In the genomic region with DNA sequence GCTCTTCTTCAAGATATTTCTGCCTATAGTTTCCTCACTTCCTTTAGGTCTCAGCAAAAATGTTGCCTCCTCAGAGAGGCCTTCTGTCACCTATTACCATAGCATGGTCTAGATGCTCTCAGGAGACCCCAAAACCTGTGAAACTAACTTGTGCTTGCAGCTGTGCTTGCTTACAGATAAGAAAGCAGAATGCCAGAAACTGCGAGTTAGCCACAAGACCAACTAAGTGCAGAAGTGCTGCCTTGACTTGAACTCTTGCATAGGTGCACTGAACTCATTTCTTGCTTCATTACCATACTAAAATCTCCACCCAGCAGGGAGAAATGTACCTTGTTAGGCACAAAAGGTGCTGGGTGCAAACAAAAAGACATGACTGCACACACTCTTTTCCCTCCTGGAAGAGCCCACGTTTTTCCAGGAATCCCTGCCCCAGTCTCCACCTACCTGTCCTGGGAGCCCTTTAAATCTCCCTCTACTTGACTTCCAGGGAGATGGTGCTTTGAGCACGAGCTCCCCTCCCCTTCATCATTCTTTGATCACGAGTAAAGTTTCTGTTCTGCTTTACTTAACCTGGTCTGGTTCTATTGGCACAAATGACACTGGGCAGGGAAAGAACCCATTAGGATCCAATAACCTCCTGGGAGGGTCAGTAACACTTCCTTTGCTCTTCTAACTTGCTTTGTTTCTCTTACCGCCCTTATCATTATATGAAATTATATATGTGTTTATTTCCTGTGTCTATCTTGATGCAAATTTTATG, we compare ENCODE assay signal across 12 cellular contexts.
DNase-seq lines count a peak whose midpoint lies in the region; ATAC-seq and TF ChIP-seq lines count a peak whose summit lies in the region.
"Had no signal": no experiment of that assay in that cellular context is flagged by ENCODE, and none has a peak within 500 bp of the region (broad histone marks: within the 10 kb centered on the region; RNA-seq: fewer than 3 reads in every experiment).

No MANE protein-coding gene starts in this region.

- TF ChIP-seq EP300 in sigmoid colon (IDR thresholded peaks at IDR 0.05), result no peak

- no peak overlapping the region for H3K4me3 Mint-ChIP-seq in stimulated activated memory B cell treated with anti-CD40 and anti-IgM and Interleukin-4, amounts not matched to agents 10 μg/mL and 1 μg/mL and 100 μg/mL, for 72 hours
- H3K4me3 Mint-ChIP-seq: activated T-cell treated with anti-CD3 and anti-CD28 coated beads, Interleukin-2, amount 50 U/mL, for 72 hours had no signal

- H3K27me3 Mint-ChIP-seq in stimulated activated memory B cell treated with anti-CD40 and anti-IgM and Interleukin-4, amounts not matched to agents 10 μg/mL and 1 μg/mL and 100 μg/mL, for 72 hours, result peaks cover 13% of the 10 kb centered on the region

- WGBS in sigmoid colon, 2 donors, result 65 to 80% methylated on average over 5 of the region's 5 CpGs

- no peak for TF ChIP-seq POLR2A in sigmoid colon (IDR thresholded peaks at IDR 0.05)
- no peak for TF ChIP-seq POLR2A in breast epithelium (IDR thresholded peaks at IDR 0.05)

- intact Hi-C loops in sigmoid colon (cut with DNase I), result no loop called here
- intact Hi-C loops in breast epithelium (cut with DNase I; ENCODE audit: low total_unique reads), result no loop called here

- H3K27ac Mint-ChIP-seq in stimulated activated memory B cell treated with anti-CD40 and anti-IgM and Interleukin-4, amounts not matched to agents 10 μg/mL and 1 μg/mL and 100 μg/mL, for 72 hours, result peak overlapping the region; percentile 2
- H3K27ac Mint-ChIP-seq: activated T-cell treated with anti-CD3 and anti-CD28 coated beads, Interleukin-2, amount 50 U/mL, for 72 hours had no signal

- no peaks in the 10 kb centered on the region for H3K9me3 Mint-ChIP-seq in stimulated activated memory B cell treated with anti-CD40 and anti-IgM and Interleukin-4, amounts not matched to agents 10 μg/mL and 1 μg/mL and 100 μg/mL, for 72 hours
- H3K9me3 Mint-ChIP-seq: activated T-cell treated with anti-CD3 and anti-CD28 coated beads, Interleukin-2, amount 50 U/mL, for 72 hours had no signal

- ATAC-seq in GM19043 (IDR thresholded peaks at IDR 0.05; ENCODE audit: low read depth, unreplicated experiment) (peak; percentile 70), HG02623 (IDR thresholded peaks at IDR 0.05; ENCODE audit: unreplicated experiment) (peak; percentile 55), HG03432 (IDR thresholded peaks at IDR 0.05; ENCODE audit: unreplicated experiment) (peak; percentile 71)
- ATAC-seq in stimulated activated memory B cell treated with anti-CD40 and anti-IgM and Interleukin-4, amounts not matched to agents 10 μg/mL and 1 μg/mL and 100 μg/mL, for 72 hours, result peak; percentile 74
- ATAC-seq: activated T-cell treated with anti-CD3 and anti-CD28 coated beads, Interleukin-2, amount 50 U/mL, for 72 hours had no signal

- H3K27ac ChIP-seq in sigmoid colon (no peak overlapping the region), breast epithelium (no peak overlapping the region)
- H3K27ac ChIP-seq: VCaP had no signal

- DNase-seq in sigmoid colon (no peak), breast epithelium (ENCODE audit: low spot score in 2 of 2) (no peak), NCI-H748 treated with DMSO at 0.1 percent for 48 hours (lab: John Stamatoyannopoulos, UW) (no peak)
- DNase-seq: activated T-cell treated with anti-CD3 and anti-CD28 coated beads, Interleukin-2, amount 50 U/mL, for 72 hours; caudate nucleus; DMS53; stimulated activated CD4-positive, alpha-beta T cell treated with anti-CD3 and anti-CD28 coated beads, Interleukin-1b, Interleukin-23, amount 100 ng/mL, for 48 hours had no signal

- H3K36me3 ChIP-seq in sigmoid colon, result no peaks in the 10 kb centered on the region
- H3K36me3 ChIP-seq in breast epithelium, result no peaks in the 10 kb centered on the region

- H3K4me3 ChIP-seq in sigmoid colon (no peak overlapping the region), breast epithelium (no peak overlapping the region)

- H3K4me1 ChIP-seq in sigmoid colon (no peaks in the 10 kb centered on the region), breast epithelium (no peaks in the 10 kb centered on the region)

- no peaks in the 10 kb centered on the region for H3K27me3 ChIP-seq in sigmoid colon
- no peaks in the 10 kb centered on the region for H3K27me3 ChIP-seq in breast epithelium

- peaks cover 29% of the 10 kb centered on the region for H3K4me1 Mint-ChIP-seq in stimulated activated memory B cell treated with anti-CD40 and anti-IgM and Interleukin-4, amounts not matched to agents 10 μg/mL and 1 μg/mL and 100 μg/mL, for 72 hours

- no peaks in the 10 kb centered on the region for H3K36me3 Mint-ChIP-seq in stimulated activated memory B cell treated with anti-CD40 and anti-IgM and Interleukin-4, amounts not matched to agents 10 μg/mL and 1 μg/mL and 100 μg/mL, for 72 hours

- TF ChIP-seq CTCF in sigmoid colon (IDR thresholded peaks at IDR 0.05) (no peak), breast epithelium (IDR thresholded peaks at IDR 0.05) (no peak)

- H3K9me3 ChIP-seq in sigmoid colon (no peaks in the 10 kb centered on the region), breast epithelium (no peaks in the 10 kb centered on the region)
